In the genomic region with DNA sequence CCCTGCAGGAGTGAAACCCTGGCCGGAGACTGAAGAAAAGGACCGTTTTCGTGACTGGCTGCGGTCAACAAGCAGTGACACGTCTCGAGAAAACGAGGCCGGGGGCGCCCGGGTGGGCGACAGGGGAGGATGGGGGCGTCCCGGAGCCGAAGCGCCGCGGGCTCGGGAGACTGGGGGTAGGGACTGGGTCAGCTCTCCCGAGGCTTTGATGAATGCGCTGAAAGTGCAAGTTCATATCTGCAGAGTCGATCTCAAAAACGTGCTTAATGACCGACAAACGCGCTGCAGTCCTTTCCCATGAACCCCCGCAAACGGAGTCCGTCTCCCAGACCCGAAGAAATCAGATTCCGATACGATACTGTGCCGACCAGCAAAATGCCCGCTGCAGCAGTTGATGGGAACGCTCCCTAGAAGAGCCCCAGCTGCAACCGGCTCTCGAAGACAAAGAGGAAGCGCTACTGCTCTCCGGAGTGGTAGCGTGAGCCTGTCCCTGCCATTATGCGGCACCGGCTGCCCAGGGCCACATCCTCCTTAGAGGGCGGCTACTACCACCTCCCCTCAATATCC, we compare ENCODE assay signal across 8 cellular contexts. TPM values are rescaled to one million over a fixed set of nuclear protein-coding genes. Genes with fewer than 3 reads are reported as not detected.
A peak's percentile ranks its signal among the peaks of the same experiment; 100 is the strongest.
DNase-seq lines count a peak whose midpoint lies in the region; ATAC-seq, FAIRE-seq and TF ChIP-seq lines count a peak whose summit lies in the region.

No MANE protein-coding gene starts in this region.

- TF ChIP-seq CTCF in GM20000 (IDR thresholded peaks at IDR 0.05; ENCODE audit: extremely low read depth, missing control alignments), result no peak
- TF ChIP-seq CTCF in left ventricle myocardium inferior (IDR thresholded peaks at IDR 0.05; ENCODE audit: borderline replicate concordance), result no peak

- H3K4me1 Mint-ChIP-seq in CD4-positive, CD25-positive, alpha-beta regulatory T cell, result peaks cover 0 to 11% (median 0%) of the 10 kb centered on the region in 4 donors

- H3K27ac ChIP-seq in CD4-positive, CD25-positive, alpha-beta regulatory T cell (ENCODE audit: insufficient read depth, low read length, poor library complexity, severe bottlenecking), result no peak overlapping the region
- H3K27ac ChIP-seq in SJCRH30 (peak overlapping the region; percentile 70), left ventricle myocardium inferior (replicated peaks) (peak overlapping the region; percentile 85)

- no peaks in the 10 kb centered on the region for H3K9me3 Mint-ChIP-seq in CD4-positive, CD25-positive, alpha-beta regulatory T cell

- H3K9me3 ChIP-seq in CD4-positive, CD25-positive, alpha-beta regulatory T cell (ENCODE audit: control insufficient read depth in 2 of 2, low read length in 2 of 2), result no peaks in the 10 kb centered on the region
- H3K9me3 ChIP-seq in SJCRH30 (replicated peaks), result no peaks in the 10 kb centered on the region
- H3K9me3 ChIP-seq in adipocyte (ENCODE audit: control insufficient read depth, low read length), result no peaks in the 10 kb centered on the region
- H3K9me3 ChIP-seq in left ventricle myocardium inferior (replicated peaks), result no peaks in the 10 kb centered on the region

- ATAC-seq in CD4-positive, CD25-positive, alpha-beta regulatory T cell (ENCODE audit: low read depth in 2 of 2), result peak in 1 of 2 donors; percentile 24
- no peak for ATAC-seq in GM18520 (IDR thresholded peaks at IDR 0.05; ENCODE audit: unreplicated experiment)

- H3K4me3 ChIP-seq in CD4-positive, CD25-positive, alpha-beta regulatory T cell (ENCODE audit: low read depth, low read length), result peak overlapping the region; percentile 68
- H3K4me3 ChIP-seq in SJCRH30, result peak overlapping the region; percentile 80
- peak overlapping the region; percentile 81 for H3K4me3 ChIP-seq in adipocyte (ENCODE audit: low read length)
- H3K4me3 ChIP-seq in left ventricle myocardium inferior, result peak overlapping the region; percentile 74

- no peaks in the 10 kb centered on the region for H3K27me3 ChIP-seq in CD4-positive, CD25-positive, alpha-beta regulatory T cell (ENCODE audit: control insufficient read depth, insufficient read depth, low read length)
- H3K27me3 ChIP-seq in SJCRH30 (no peaks in the 10 kb centered on the region), adipocyte (replicated peaks; ENCODE audit: control insufficient read depth, insufficient read depth, low read length) (peaks cover 16% of the 10 kb centered on the region), left ventricle myocardium inferior (ENCODE audit: low read depth) (no peaks in the 10 kb centered on the region)

- H3K27ac Mint-ChIP-seq in CD4-positive, CD25-positive, alpha-beta regulatory T cell, result peak overlapping the region; percentile 7 to 76 (median 21)

- no peak for FAIRE-seq in HTR-8/SVneo (lab: Jason Lieb, UNC)

- peak overlapping the region; percentile 85 to 95 (median 92) for H3K4me3 Mint-ChIP-seq in CD4-positive, CD25-positive, alpha-beta regulatory T cell

- intact Hi-C loops in left ventricle myocardium inferior (cut with micrococcal nuclease) (no loop called here), posterior cingulate gyrus (cut with DNase I) (loop anchor here (10.0 kb wide), 1 partner anchor 86 kb away; a partner anchor contains a TSS)

- peaks cover 11% of the 10 kb centered on the region for H3K4me1 ChIP-seq in CD4-positive, CD25-positive, alpha-beta regulatory T cell (ENCODE audit: control insufficient read depth, insufficient read depth, low read length, poor library complexity, severe bottlenecking)
- H3K4me1 ChIP-seq in SJCRH30 (no peaks in the 10 kb centered on the region), adipocyte (ENCODE audit: control insufficient read depth, insufficient read depth, low read length) (no peaks in the 10 kb centered on the region), left ventricle myocardium inferior (peaks cover 10% of the 10 kb centered on the region)

- H3K36me3 ChIP-seq in CD4-positive, CD25-positive, alpha-beta regulatory T cell (ENCODE audit: control insufficient read depth, insufficient read depth, low read length), result no peaks in the 10 kb centered on the region
- H3K36me3 ChIP-seq in SJCRH30, result no peaks in the 10 kb centered on the region
- H3K36me3 ChIP-seq in adipocyte (ENCODE audit: control insufficient read depth, insufficient read depth, low read length, severe bottlenecking), result no peaks in the 10 kb centered on the region
- no peaks in the 10 kb centered on the region for H3K36me3 ChIP-seq in left ventricle myocardium inferior

- peak; percentile 5 to 62 (median 19) for DNase-seq in CD4-positive, CD25-positive, alpha-beta regulatory T cell
- peak; percentile 35 for DNase-seq in GM20000 (ENCODE audit: low spot score)
- peak; percentile 1 for DNase-seq in HTR-8/SVneo (ENCODE audit: insufficient read length, low spot score)
- DNase-seq in SJCRH30, result peak; percentile 31 to 52
- DNase-seq in adipocyte (ENCODE audit: low read depth), result peak; percentile 42
- DNase-seq in left ventricle myocardium inferior, result peak; percentile 28
- DNase-seq in posterior cingulate gyrus, result peak; percentile 20 to 92 (median 39)

- no peaks in the 10 kb centered on the region for H3K27me3 Mint-ChIP-seq in CD4-positive, CD25-positive, alpha-beta regulatory T cell

- H3K9ac ChIP-seq in adipocyte (ENCODE audit: low read length), result peak overlapping the region; percentile 80

- H3K36me3 Mint-ChIP-seq in CD4-positive, CD25-positive, alpha-beta regulatory T cell, result no peaks in the 10 kb centered on the region

RNA-seq across cellular contexts. Expression of a gene that starts 0.8 kb away (rescaled TPM):
- 14.3 TPM for total RNA-seq in CD4-positive, CD25-positive, alpha-beta regulatory T cell
- 10 to 100 TPM; 14.4 to 18.6 (median 15.1) TPM for polyA plus RNA-seq in CD4-positive, CD25-positive, alpha-beta regulatory T cell
- total RNA-seq in SJCRH30 (2014; rRNA removed; shearing (Covaris generic)), result 5.7 and 7.2 TPM in 2 replicates
- 68.1 TPM for total RNA-seq in left ventricle myocardium inferior
